8 cellular contexts compared by ENCODE assay signal in genomic region chr5:131164161-131164930, GRCh38. TPM values are rescaled to one million over a fixed set of nuclear protein-coding genes. Genes with fewer than 3 reads are reported as not detected.
DNase-seq lines count a peak whose midpoint lies in the region; ATAC-seq and TF ChIP-seq lines count a peak whose summit lies in the region.

No MANE protein-coding gene starts in this region.

- peak; percentile 44 for TF ChIP-seq RAD21 in IMR-90 (IDR thresholded peaks at IDR 0.05; ENCODE audit: low read length)

- H3K9me3 ChIP-seq in DOHH2 (ENCODE audit: control insufficient read depth, insufficient read depth, low read length) = no peaks in the 10 kb centered on the region
- H3K9me3 ChIP-seq in IMR-90 (ENCODE audit: control insufficient read depth, insufficient read depth, low read length) = no peaks in the 10 kb centered on the region
- H3K9me3 ChIP-seq in SK-N-MC (ENCODE audit: low read depth, low read length) = no peaks in the 10 kb centered on the region
- H3K9me3 ChIP-seq in thoracic aorta = no peaks in the 10 kb centered on the region

- peak overlapping the region; percentile 97 for H3K23ac ChIP-seq in IMR-90 (ENCODE audit: low read depth, low read length)

- peak overlapping the region; percentile 75 for H3K27ac ChIP-seq in DOHH2 (ENCODE audit: low read depth, low read length)
- H3K27ac ChIP-seq in IMR-90 (ENCODE audit: insufficient read depth, low read length) = peak overlapping the region; percentile 92
- H3K27ac ChIP-seq in SK-N-MC = peak overlapping the region; percentile 92
- peak overlapping the region; percentile 91 to 94 for H3K27ac ChIP-seq in thoracic aorta

- peak overlapping the region; percentile 88 for H2BK5ac ChIP-seq in IMR-90 (ENCODE audit: low read depth, low read length, poor library complexity, severe bottlenecking)

- peak overlapping the region; percentile 96 for H2AFZ ChIP-seq in IMR-90 (replicated peaks; ENCODE audit: low read length, poor library complexity)

- peak overlapping the region; percentile 51 for H4K5ac ChIP-seq in IMR-90 (ENCODE audit: low read depth, low read length)

- DNase-seq in IMR-90 = peak; percentile 84
- no peak for DNase-seq in SK-N-MC (ENCODE audit: low read depth, low spot score)
- DNase-seq in globus pallidus (ENCODE audit: low spot score) = peak; percentile 70
- peak; percentile 28 for DNase-seq in omental fat pad (ENCODE audit: low spot score)
- DNase-seq in thoracic aorta (ENCODE audit: low spot score) = peak; percentile 38

- BruUV-seq in IMR-90 (replicated peaks; lab: Mats Ljungman, UMichigan) = no TSS peak

- H3K79me2 ChIP-seq in DOHH2 (ENCODE audit: control insufficient read depth, low read length) = peaks cover 56% of the 10 kb centered on the region

- peak overlapping the region; percentile 44; the same call in 1 of the 2 replicates for H3K18ac ChIP-seq in IMR-90 (ENCODE audit: low read depth, low read length)

- H2BK15ac ChIP-seq in IMR-90 (ENCODE audit: low read depth, low read length) = peak overlapping the region; percentile 37; the same call in 1 of the 3 replicates

- H3K56ac ChIP-seq in IMR-90 (ENCODE audit: extremely low read depth, insufficient read depth, low read length) = peak overlapping the region; percentile 88

- H2BK20ac ChIP-seq in IMR-90 (ENCODE audit: low read depth, low read length) = no peak overlapping the region

- H3K36me3 ChIP-seq in DOHH2 (ENCODE audit: control insufficient read depth, low read length) (peaks cover 56% of the 10 kb centered on the region), IMR-90 (ENCODE audit: control insufficient read depth, insufficient read depth, low read length) (peaks cover 11% of the 10 kb centered on the region), SK-N-MC (ENCODE audit: insufficient read depth, low read length) (peaks cover 43% of the 10 kb centered on the region), thoracic aorta (peaks cover 10% of the 10 kb centered on the region)

- peak overlapping the region; percentile 88 for H4K91ac ChIP-seq in IMR-90 (ENCODE audit: insufficient read depth, low read depth, low read length)

- peak overlapping the region; percentile 84 for H3K4me2 ChIP-seq in DOHH2 (ENCODE audit: low read length)
- H3K4me2 ChIP-seq in IMR-90 (ENCODE audit: low read depth, low read length) = peak overlapping the region; percentile 87

- H3K4me3 ChIP-seq in DOHH2 (ENCODE audit: low read length) (peak overlapping the region; percentile 87), IMR-90 (ENCODE audit: insufficient read depth, low read depth, low read length) (peak overlapping the region; percentile 88), SK-N-MC (peak overlapping the region; percentile 87), thoracic aorta (peak overlapping the region; percentile 76)

- H3K27ac Mint-ChIP-seq in activated naive CD4-positive, alpha-beta T cell treated with anti-CD3 and anti-CD28 coated beads, Interleukin-2, amount 50 U/mL, for 24 hours = peak overlapping the region; percentile 98

- peaks cover 8 to 16% of the 10 kb centered on the region in 2 experiments; a peak in 3 of 4 replicates for H3K79me1 ChIP-seq in IMR-90 (ENCODE audit: low read depth in 1 of 2, low read length in 2 of 2)

- H3K4me3 Mint-ChIP-seq in activated naive CD4-positive, alpha-beta T cell treated with anti-CD3 and anti-CD28 coated beads, Interleukin-2, amount 50 U/mL, for 24 hours = peak overlapping the region; percentile 98

- H3K4me1 ChIP-seq in DOHH2 (ENCODE audit: control insufficient read depth, low read length) (peaks cover 30% of the 10 kb centered on the region), IMR-90 (ENCODE audit: control insufficient read depth, insufficient read depth, low read length) (peaks cover 3% of the 10 kb centered on the region; the same call in 1 of the 2 replicates), thoracic aorta (ENCODE audit: control insufficient read depth in 1 of 2, low read depth in 2 of 2) (peaks cover 8 to 17% of the 10 kb centered on the region in 2 donors)

- CTCF ChIA-PET in IMR-90 (lab: Yijun Ruan, JAX) = interaction anchor here (1.0 kb wide), 1 partner anchor 99 kb away, joined by 5 read pairs; no protein-coding TSS in a partner anchor

- ATAC-seq in GM21576 (IDR thresholded peaks at IDR 0.05; ENCODE audit: unreplicated experiment) (peak; percentile 62), IMR-90 (ENCODE audit: low read depth) (peak; percentile 78), omental fat pad (ENCODE audit: low FRiP score) (peak; percentile 89), thoracic aorta (ENCODE audit: insufficient number of reproducible peaks, low FRiP score, low read depth) (peak; percentile 43)

- no peaks in the 10 kb centered on the region for H3K9me3 Mint-ChIP-seq in activated naive CD4-positive, alpha-beta T cell treated with anti-CD3 and anti-CD28 coated beads, Interleukin-2, amount 50 U/mL, for 24 hours

- H2AK5ac ChIP-seq in IMR-90 (ENCODE audit: low read depth, low read length) = peak overlapping the region; percentile 63

- dilution Hi-C loops in IMR-90 (cut with HindIII; ENCODE audit: low sequenced_read_pairs, unreplicated experiment) = no loop called here

- POLR2A ChIA-PET in IMR-90 (lab: Charles Lee; ENCODE audit: unreplicated experiment) = no interaction called here

- H3K4me1 Mint-ChIP-seq in activated naive CD4-positive, alpha-beta T cell treated with anti-CD3 and anti-CD28 coated beads, Interleukin-2, amount 50 U/mL, for 24 hours = peaks cover 49% of the 10 kb centered on the region

- no peaks in the 10 kb centered on the region; the same call in 1 of the 2 replicates for H3K9me1 ChIP-seq in IMR-90 (ENCODE audit: insufficient read depth, low read length)

- H3K9me2 ChIP-seq in DOHH2 (replicated peaks; ENCODE audit: control insufficient read depth, low read length) = no peaks in the 10 kb centered on the region

- H3K27me3 Mint-ChIP-seq in activated naive CD4-positive, alpha-beta T cell treated with anti-CD3 and anti-CD28 coated beads, Interleukin-2, amount 50 U/mL, for 24 hours = no peaks in the 10 kb centered on the region

- peak overlapping the region; percentile 96 for H3K4ac ChIP-seq in IMR-90 (ENCODE audit: low read depth, low read length)

- WGBS in IMR-90 (ENCODE audit: extremely low coverage in 2 of 2, insufficient read length in 1 of 2), 2 experiments = 0% methylated on average over 38 of the region's 57 CpGs; no CpG with 5 or more reads in 1 of the 2 experiments

- peak overlapping the region; percentile 93 for H3K9ac ChIP-seq in IMR-90 (ENCODE audit: low read depth, low read length)
- peak overlapping the region; percentile 97 for H3K9ac ChIP-seq in SK-N-MC (ENCODE audit: insufficient read length)

- peaks cover 18% of the 10 kb centered on the region for H3K36me3 Mint-ChIP-seq in activated naive CD4-positive, alpha-beta T cell treated with anti-CD3 and anti-CD28 coated beads, Interleukin-2, amount 50 U/mL, for 24 hours

- peak overlapping the region; percentile 42 for H2BK120ac ChIP-seq in IMR-90 (ENCODE audit: low read depth, low read length)

- TF ChIP-seq CTCF in DOHH2 (IDR thresholded peaks at IDR 0.05; ENCODE audit: low read depth, low read length, poor library complexity, severe bottlenecking) = peak; percentile 47
- peak; percentile 37 for TF ChIP-seq CTCF in IMR-90 (conservative IDR thresholded peaks at IDR 0.05; ENCODE audit: low read depth, low read length)
- no peak for TF ChIP-seq CTCF in omental fat pad (IDR thresholded peaks at IDR 0.05)
- TF ChIP-seq CTCF in thoracic aorta (IDR thresholded peaks at IDR 0.05) = no peak

- peak overlapping the region; percentile 98 for H2AK9ac ChIP-seq in IMR-90 (replicated peaks; ENCODE audit: low read depth, low read length, poor library complexity)

- peak overlapping the region; percentile 55 for H3K14ac ChIP-seq in IMR-90 (replicated peaks; ENCODE audit: low read depth, low read length)

- intact Hi-C loops in IMR-90 (cut with micrococcal nuclease) = loop anchor here (5.0 kb wide), 2 partner anchors 223 to 238 kb away; no protein-coding TSS in a partner anchor

- TF ChIP-seq POLR2A in IMR-90 (IDR thresholded peaks at IDR 0.05; ENCODE audit: low read depth, low read length) = peak; percentile 44; the same call in 1 of the 2 replicates

- H3F3A ChIP-seq in DOHH2 (ENCODE audit: control insufficient read depth, insufficient read depth) = peaks cover 4% of the 10 kb centered on the region; the same call in 1 of the 2 replicates

- H4K20me1 ChIP-seq in DOHH2 (ENCODE audit: control insufficient read depth, insufficient read depth, low read depth, low read length) (peaks cover 15% of the 10 kb centered on the region), IMR-90 (ENCODE audit: insufficient read depth, low read length) (no peaks in the 10 kb centered on the region)

- in situ Hi-C loops in IMR-90 (cut with MboI; ENCODE audit: low sequenced_read_pairs) = loop anchor here (10.0 kb wide), 2 partner anchors 110 to 220 kb away; no protein-coding TSS in a partner anchor

- peak overlapping the region; percentile 78 to 92 for H4K8ac ChIP-seq in IMR-90 (ENCODE audit: low read depth in 2 of 2, low read length in 2 of 2)

- H3K27me3 ChIP-seq in DOHH2 (ENCODE audit: control insufficient read depth, low read length) = no peaks in the 10 kb centered on the region
- no peaks in the 10 kb centered on the region for H3K27me3 ChIP-seq in IMR-90 (ENCODE audit: control insufficient read depth, insufficient read depth, low read length)
- no peaks in the 10 kb centered on the region for H3K27me3 ChIP-seq in thoracic aorta (replicated peaks; ENCODE audit: insufficient read depth)

TF ChIP-seq in IMR-90, 13 proteins besides CTCF, POLR2A, EP300 and RAD21 (continues in another document):
- TF ChIP-seq ELK1 (IDR thresholded peaks at IDR 0.05; ENCODE audit: borderline replicate concordance, low read depth, low read length) = no peak
- TF ChIP-seq SMC3 (IDR thresholded peaks at IDR 0.05; ENCODE audit: low read depth, low read length) = peak; percentile 27

RNA-seq across cellular contexts. Expression of gene HINT1, which starts 0.7 kb away (rescaled TPM):
- total RNA-seq in IMR-90 (2012; rRNA removed) (179 and 181 TPM in 2 replicates), omental fat pad (100 to 1,000 TPM; 143 to 187 (median 161) TPM), thoracic aorta (100 to 1,000 TPM; 116 to 167 TPM)
- 347 and 352 TPM in 2 replicates for polyA plus RNA-seq in IMR-90 (2012; rRNA removed)
- 142 and 333 TPM in 2 replicates for polyA plus RNA-seq in IMR-90 (2012; cell fraction: cytosol; rRNA removed)
- polyA plus RNA-seq in IMR-90 (2012; cell fraction: nucleus; rRNA removed; ENCODE audit: low replicate concordance) = 86.7 and 151 TPM in 2 replicates

RNA-seq across cellular contexts. Expression of gene LYRM7, which starts 6.4 kb away (rescaled TPM):
- 3.4 and 6.4 TPM in 2 replicates for total RNA-seq in IMR-90 (2012; rRNA removed)
- polyA plus RNA-seq in IMR-90 (2012; rRNA removed) = 1.6 and 2.5 TPM in 2 replicates
- polyA plus RNA-seq in IMR-90 (2012; cell fraction: cytosol; rRNA removed) = 0.37 and 0.81 TPM in 2 replicates
- 2.6 and 3.6 TPM in 2 replicates for polyA plus RNA-seq in IMR-90 (2012; cell fraction: nucleus; rRNA removed; ENCODE audit: low replicate concordance)
- total RNA-seq in omental fat pad = 10 to 100 TPM in 1 of 4 donors, 1 to 10 TPM in 3; 4.4 to 11.9 (median 9.5) TPM
- total RNA-seq in thoracic aorta = 1 to 10 TPM; 3.2 to 5.2 TPM

Comparison
In these comparisons a context has a peak if more than half of its experiments do, and no peak if none do; other contexts are left out.
1. CTCF ChIP-seq: peak in DOHH2 (single experiment) and IMR-90 (single experiment); none in omental fat pad (0 of 3) and thoracic aorta (single experiment).
2. Peak in every context shown above with its lines, with median percentiles within 50 percentile points of each other: H3K27ac ChIP-seq, H3K4me3 ChIP-seq and ATAC-seq.